In genomic region chr1:112530832-112531231, GRCh38 we compare ENCODE assay signal across 29 cellular contexts.
"Had no signal": no experiment of that assay in that cellular context is flagged by ENCODE, and none has a peak within 500 bp of the region (broad histone marks: within the 10 kb centered on the region; RNA-seq: fewer than 3 reads in every experiment).

No MANE protein-coding gene starts in this region.

- H3K4me1 Mint-ChIP-seq: stimulated activated memory B cell treated with anti-CD40 and anti-IgM and Interleukin-4, amounts not matched to agents 10 μg/mL and 1 μg/mL and 100 μg/mL, for 72 hours had no signal

- ATAC-seq: left lobe of liver; mucosa of descending colon; naive thymus-derived CD4-positive, alpha-beta T cell; natural killer cell treated with Interleukin-12 subunit alpha and Interleukin-12 subunit beta and Interleukin-15 and Interleukin-18, amount 100 ng/mL, for 72 hours; pancreas; right lobe of liver; stimulated activated memory B cell treated with anti-CD40 and anti-IgM and Interleukin-4, amounts not matched to agents 10 μg/mL and 1 μg/mL and 100 μg/mL, for 72 hours had no signal

- H3K27me3 ChIP-seq: heart right ventricle, hepatocyte, pancreas, right lobe of liver, stomach, testis, thyroid gland, transverse colon, upper lobe of left lung had no signal

- H3K9me3 ChIP-seq: heart right ventricle, mucosa of descending colon, pancreas, prostate gland, right lobe of liver, stomach, testis, thyroid gland, transverse colon, upper lobe of left lung had no signal

- DNase-seq: heart right ventricle; islet precursor cell; mesendoderm; midbrain; mucosa of descending colon; naive thymus-derived CD4-positive, alpha-beta T cell; nucleus accumbens; pancreas; posterior cingulate gyrus; retina; right lobe of liver; stimulated activated CD4-positive, alpha-beta T cell treated with anti-CD3 and anti-CD28 coated beads, Interleukin-1b, Interleukin-23, amount 100 ng/mL, for 48 hours; stimulated activated CD4-positive, alpha-beta T cell treated with anti-CD3 and anti-CD28 coated beads, Interleukin-2, amount 100 ng/mL, for 48 hours; stimulated activated CD4-positive, alpha-beta T cell treated with anti-CD3 and anti-CD28 coated beads, Interleukin-4, amount 100 ng/mL, for 4 hours; stimulated activated CD8-positive, alpha-beta memory T cell treated with anti-CD3 and anti-CD28 coated beads, Interleukin-4, amount 100 ng/mL, for 48 hours; stimulated activated naive CD4-positive, alpha-beta T cell treated with Interleukin-2 at 50 U/mL for 16 hours; stomach; testis; thyroid gland; transverse colon; upper lobe of left lung had no signal

- H3K27ac ChIP-seq: hepatocyte, pancreas, right lobe of liver, stomach, testis, thyroid gland, transverse colon, upper lobe of left lung had no signal

- H3K4me3 Mint-ChIP-seq: naive thymus-derived CD4-positive, alpha-beta T cell; natural killer cell treated with Interleukin-12 subunit alpha and Interleukin-12 subunit beta and Interleukin-15 and Interleukin-18, amount 100 ng/mL, for 72 hours; neural crest cell; stimulated activated memory B cell treated with anti-CD40 and anti-IgM and Interleukin-4, amounts not matched to agents 10 μg/mL and 1 μg/mL and 100 μg/mL, for 72 hours had no signal

- H3K27me3 Mint-ChIP-seq: naive thymus-derived CD4-positive, alpha-beta T cell; natural killer cell treated with Interleukin-12 subunit alpha and Interleukin-12 subunit beta and Interleukin-15 and Interleukin-18, amount 100 ng/mL, for 72 hours; stimulated activated memory B cell treated with anti-CD40 and anti-IgM and Interleukin-4, amounts not matched to agents 10 μg/mL and 1 μg/mL and 100 μg/mL, for 72 hours had no signal

- H3K36me3 ChIP-seq: pancreas, prostate gland, transverse colon had no signal

- H3K4me1 ChIP-seq: pancreas, right lobe of liver, stomach, thyroid gland, upper lobe of left lung had no signal

- H3K36me3 Mint-ChIP-seq: natural killer cell treated with Interleukin-12 subunit alpha and Interleukin-12 subunit beta and Interleukin-15 and Interleukin-18, amount 100 ng/mL, for 72 hours had no signal

- H3K9me3 Mint-ChIP-seq: naive thymus-derived CD4-positive, alpha-beta T cell; natural killer cell treated with Interleukin-12 subunit alpha and Interleukin-12 subunit beta and Interleukin-15 and Interleukin-18, amount 100 ng/mL, for 72 hours; neural crest cell; stimulated activated memory B cell treated with anti-CD40 and anti-IgM and Interleukin-4, amounts not matched to agents 10 μg/mL and 1 μg/mL and 100 μg/mL, for 72 hours had no signal

- H3K27ac Mint-ChIP-seq: naive thymus-derived CD4-positive, alpha-beta T cell; natural killer cell treated with Interleukin-12 subunit alpha and Interleukin-12 subunit beta and Interleukin-15 and Interleukin-18, amount 100 ng/mL, for 72 hours; stimulated activated memory B cell treated with anti-CD40 and anti-IgM and Interleukin-4, amounts not matched to agents 10 μg/mL and 1 μg/mL and 100 μg/mL, for 72 hours had no signal

- H3K4me3 ChIP-seq: heart right ventricle, hepatocyte, lung, mucosa of descending colon, pancreas, prostate gland, right lobe of liver, smooth muscle cell, stomach, testis, thyroid gland, transverse colon, upper lobe of left lung had no signal
